ENCODE assay signal across 18 cellular contexts in the genomic region with DNA sequence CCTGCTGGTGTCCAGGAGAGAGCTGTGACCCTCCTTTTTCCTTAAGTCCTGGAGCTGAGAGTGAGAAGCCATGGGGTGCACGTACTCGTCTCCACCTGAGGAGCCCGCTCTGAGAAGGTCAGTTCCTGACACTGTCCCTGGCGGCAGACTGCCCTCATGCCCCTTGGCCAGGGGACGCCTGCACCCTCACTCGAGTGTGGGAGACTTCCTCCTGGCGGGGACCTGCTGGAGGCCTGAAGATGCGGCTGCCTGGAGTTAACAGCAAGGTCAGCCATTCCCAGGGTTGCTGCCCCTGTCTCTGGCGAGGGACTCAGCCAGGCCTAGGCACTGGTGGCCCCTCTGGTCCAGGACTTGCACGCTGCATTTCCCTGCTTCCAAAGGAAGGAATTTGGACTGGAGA. TPM values are rescaled to one million over a fixed set of nuclear protein-coding genes. Genes with fewer than 3 reads are reported as not detected.
DNase-seq lines count a peak whose midpoint lies in the region; ATAC-seq and TF ChIP-seq lines count a peak whose summit lies in the region.
"Had no signal": no experiment of that assay in that cellular context is flagged by ENCODE, and none has a peak within 500 bp of the region (broad histone marks: within the 10 kb centered on the region; RNA-seq: fewer than 3 reads in every experiment).

No MANE protein-coding gene starts in this region.

- no peaks in the 10 kb centered on the region for H3K9me3 Mint-ChIP-seq in endodermal cell
- H3K9me3 Mint-ChIP-seq: activated CD8-positive, alpha-beta T cell treated with anti-CD3 and anti-CD28 coated beads for 36 hours; activated T-cell treated with anti-CD3 and anti-CD28 coated beads, Interleukin-2, amount 50 U/mL, for 72 hours; nephron had no signal

- no peaks in the 10 kb centered on the region for H3K27me3 ChIP-seq in adrenal gland
- H3K27me3 ChIP-seq in endodermal cell (ENCODE audit: control insufficient read depth, insufficient read depth, low read length, poor library complexity, severe bottlenecking), result no peaks in the 10 kb centered on the region
- no peaks in the 10 kb centered on the region for H3K27me3 ChIP-seq in muscle layer of duodenum (ENCODE audit: low read depth, low read length)
- H3K27me3 ChIP-seq in thyroid gland, result no peaks in the 10 kb centered on the region
- H3K27me3 ChIP-seq: BE2C had no signal

- peaks cover 29% of the 10 kb centered on the region for H3K36me3 Mint-ChIP-seq in endodermal cell (ENCODE audit: low read depth)

- DNase-seq in adrenal gland (no peak), endodermal cell (no peak), thyroid gland (no peak), GM20000 (ENCODE audit: low spot score) (no peak), medulla oblongata (ENCODE audit: extremely low spot score) (no peak)
- no peak for DNase-seq in activated CD8-positive, alpha-beta memory T cell treated with anti-CD3 and anti-CD28 coated beads, Interleukin-2, amount 50 U/mL, for 48 hours
- DNase-seq: activated CD8-positive, alpha-beta T cell treated with anti-CD3 and anti-CD28 coated beads for 36 hours; activated T-cell treated with anti-CD3 and anti-CD28 coated beads, Interleukin-2, amount 50 U/mL, for 72 hours; BE2C; MM.1S; NK-92 treated with Interleukin-12 subunit alpha and Interleukin-12 subunit beta, amount 100 ng/mL, for 24 hours; T-helper 1 cell had no signal

- H3K27ac ChIP-seq in adrenal gland (peak overlapping the region; percentile 90 to 99 (median 95)), endodermal cell (ENCODE audit: low read depth, low read length) (peak overlapping the region; percentile 72), muscle layer of duodenum (ENCODE audit: low read length) (peak overlapping the region; percentile 56), thyroid gland (peak overlapping the region in 2 of 3 donors; percentile 56 to 71)
- H3K27ac ChIP-seq: VCaP had no signal

- ATAC-seq in HG03045 (IDR thresholded peaks at IDR 0.05; ENCODE audit: unreplicated experiment), result no peak
- ATAC-seq: activated CD8-positive, alpha-beta T cell treated with anti-CD3 and anti-CD28 coated beads for 36 hours; activated T-cell treated with anti-CD3 and anti-CD28 coated beads, Interleukin-2, amount 50 U/mL, for 72 hours; GM12878 had no signal

- H3K27me3 Mint-ChIP-seq in endodermal cell (ENCODE audit: insufficient read depth), result no peaks in the 10 kb centered on the region
- H3K27me3 Mint-ChIP-seq: activated CD8-positive, alpha-beta T cell treated with anti-CD3 and anti-CD28 coated beads for 36 hours; activated naive CD8-positive, alpha-beta T cell had no signal

- TF ChIP-seq CTCF in adrenal gland (IDR thresholded peaks at IDR 0.05), result no peak
- no peak for TF ChIP-seq CTCF in endodermal cell (conservative IDR thresholded peaks at IDR 0.05)
- TF ChIP-seq CTCF in thyroid gland (IDR thresholded peaks at IDR 0.05), result no peak
- TF ChIP-seq CTCF in GM20000 (IDR thresholded peaks at IDR 0.05; ENCODE audit: extremely low read depth, missing control alignments), result no peak

- H3K27ac Mint-ChIP-seq in endodermal cell, result no peak overlapping the region
- H3K27ac Mint-ChIP-seq: activated CD8-positive, alpha-beta T cell treated with anti-CD3 and anti-CD28 coated beads for 36 hours; activated naive CD8-positive, alpha-beta T cell; activated T-cell treated with anti-CD3 and anti-CD28 coated beads, Interleukin-2, amount 50 U/mL, for 72 hours had no signal

- H3K4me1 Mint-ChIP-seq in endodermal cell, result no peaks in the 10 kb centered on the region

- H3K4me1 ChIP-seq in adrenal gland (replicated peaks in 1 of 2), result peaks cover 49 to 87% of the 10 kb centered on the region in 2 donors
- no peaks in the 10 kb centered on the region for H3K4me1 ChIP-seq in endodermal cell (ENCODE audit: control insufficient read depth, insufficient read depth, low read length)
- H3K4me1 ChIP-seq in muscle layer of duodenum (ENCODE audit: control insufficient read depth in 1 of 2, insufficient read depth in 2 of 2, low read length in 2 of 2), result peaks cover 27 to 57% of the 10 kb centered on the region in 2 donors
- peaks cover 14 to 63% of the 10 kb centered on the region in 2 donors for H3K4me1 ChIP-seq in thyroid gland

- no peak overlapping the region for H3K9ac ChIP-seq in endodermal cell (ENCODE audit: extremely low read depth, low read length, poor library complexity, severe bottlenecking)

- TF ChIP-seq POLR2A in adrenal gland (IDR thresholded peaks at IDR 0.05), result no peak
- TF ChIP-seq POLR2A in thyroid gland (IDR thresholded peaks at IDR 0.05), result no peak

- no peaks in the 10 kb centered on the region for H3K9me3 ChIP-seq in adrenal gland (replicated peaks in 1 of 3)
- no peaks in the 10 kb centered on the region for H3K9me3 ChIP-seq in endodermal cell (ENCODE audit: control insufficient read depth, low read length)
- H3K9me3 ChIP-seq in muscle layer of duodenum (ENCODE audit: control insufficient read depth in 1 of 2, low read length in 2 of 2), result no peaks in the 10 kb centered on the region
- H3K9me3 ChIP-seq in thyroid gland, result no peaks in the 10 kb centered on the region
- H3K9me3 ChIP-seq: BE2C had no signal

- 54 to 76% (median 61%) methylated on average over 5 to 10 of the region's 10 CpGs for WGBS in adrenal gland, 4 donors
- WGBS in endodermal cell (ENCODE audit: insufficient coverage in 1 of 2, insufficient read length in 1 of 2), 2 experiments, result 82 to 97% methylated on average over 8 to 10 of the region's 10 CpGs
- WGBS in thyroid gland, 2 donors, result 67 to 80% methylated on average over 1 to 3 of the region's 10 CpGs

- H3K4me3 Mint-ChIP-seq in endodermal cell, result no peak overlapping the region
- H3K4me3 Mint-ChIP-seq: activated CD8-positive, alpha-beta T cell treated with anti-CD3 and anti-CD28 coated beads for 36 hours; activated naive CD8-positive, alpha-beta T cell; activated T-cell treated with anti-CD3 and anti-CD28 coated beads, Interleukin-2, amount 50 U/mL, for 72 hours had no signal

- intact Hi-C loops in adrenal gland (cut with DNase I) (no loop called here), thyroid gland (cut with DNase I) (no loop called here)

- no peak overlapping the region for H3K4me3 ChIP-seq in adrenal gland
- H3K4me3 ChIP-seq in endodermal cell (ENCODE audit: low read length), result no peak overlapping the region
- peak overlapping the region in 1 of 2 donors; percentile 7 for H3K4me3 ChIP-seq in muscle layer of duodenum (ENCODE audit: low read depth in 1 of 2, low read length in 2 of 2)
- no peak overlapping the region for H3K4me3 ChIP-seq in thyroid gland (replicated peaks in 1 of 3)
- H3K4me3 ChIP-seq: GM12878 had no signal

- H3K36me3 ChIP-seq in adrenal gland (replicated peaks in 1 of 2) (peaks cover 0 to 9% of the 10 kb centered on the region in 2 donors), endodermal cell (ENCODE audit: control insufficient read depth, insufficient read depth, low read length) (peaks cover 11% of the 10 kb centered on the region), muscle layer of duodenum (ENCODE audit: control insufficient read depth in 1 of 2, insufficient read depth in 2 of 2, low read length in 2 of 2) (peaks cover 3 to 4% of the 10 kb centered on the region in 2 donors), thyroid gland (peaks cover 6 to 17% of the 10 kb centered on the region in 2 donors)

RNA-seq across cellular contexts. Expression of gene TMEM120A, which starts 26.4 kb away (rescaled TPM):
- total RNA-seq in adrenal gland (100 to 1,000 TPM in 4 of 8 donors, 10 to 100 TPM in 4; 51.4 to 277 (median 113) TPM), endodermal cell (10 to 100 TPM; 18.8 to 19.1 TPM), thyroid gland (10 to 100 TPM; 25.4 to 38.2 (median 34.9) TPM)
- 100 to 1,000 TPM; 197 to 260 (median 227) TPM for polyA plus RNA-seq in adrenal gland
- 28.4 TPM for polyA plus RNA-seq in endodermal cell (2013, experiment 1 of 2)
- 30.6 TPM for polyA plus RNA-seq in endodermal cell (2013, experiment 2 of 2)

RNA-seq across cellular contexts. Expression of gene POR, which starts 53.1 kb away (rescaled TPM):
- 1,000 to 10,000 TPM in 1 of 8 donors, 100 to 1,000 TPM in 7; 268 to 1,301 (median 582) TPM for total RNA-seq in adrenal gland
- polyA plus RNA-seq in adrenal gland, result 100 to 1,000 TPM; 442 to 981 (median 731) TPM
- 10 to 100 TPM; 85.2 to 92.9 TPM for total RNA-seq in endodermal cell
- polyA plus RNA-seq in endodermal cell (2013, experiment 1 of 2), result 96.3 TPM
- 80.9 TPM for polyA plus RNA-seq in endodermal cell (2013, experiment 2 of 2)
- 100 to 1,000 TPM; 141 to 341 (median 285) TPM for total RNA-seq in thyroid gland
